7 cellular contexts compared by ENCODE assay signal in the genomic region with DNA sequence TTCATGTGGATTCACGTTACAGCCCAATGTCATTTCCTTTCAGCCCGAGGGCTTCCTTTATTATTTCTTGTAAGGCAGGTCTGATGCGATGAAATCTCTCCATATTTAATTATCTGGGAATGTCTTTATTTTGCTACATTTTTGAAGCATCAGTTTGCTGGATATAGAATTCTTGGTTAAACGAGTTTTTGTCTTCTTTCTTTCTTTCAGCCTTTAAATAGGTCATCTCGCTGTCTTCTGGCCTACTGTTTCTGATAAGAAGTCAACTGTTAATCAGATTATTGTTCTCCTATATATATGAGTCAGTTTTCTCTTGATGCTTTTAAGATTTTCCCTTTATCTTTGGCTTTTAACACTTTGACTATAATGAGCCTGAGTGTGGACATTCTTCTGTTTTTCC.
"Had no signal": no experiment of that assay in that cellular context is flagged by ENCODE, and none has a peak within 500 bp of the region (broad histone marks: within the 10 kb centered on the region; RNA-seq: fewer than 3 reads in every experiment).

No MANE protein-coding gene starts in this region.

- ATAC-seq: GM12878 had no signal

- H3K4me3 ChIP-seq: GM12878 had no signal

- FAIRE-seq: G401.6, GM12878, GM12891, GM12892, GM18507 had no signal

- DNase-seq: GDM1, GF-D8 had no signal
